Comparison of ENCODE assay signal across 8 cellular contexts in genomic region chr17:69327060-69327831, GRCh38. TPM values are rescaled to one million over a fixed set of nuclear protein-coding genes. Genes with fewer than 3 reads are reported as not detected.
DNase-seq lines count a peak whose midpoint lies in the region; ATAC-seq and TF ChIP-seq lines count a peak whose summit lies in the region.

ABCA5 (minus strand) TSS chr17:69327133; CDS start chr17:69314415, 12,718 bp downstream.

- peak within 1 kb of the TSS; percentile 97 for H3K27ac Mint-ChIP-seq in T-helper 2 cell treated with Interferon-gamma antibody and Interleukin-4, amounts not matched to agents 5 μg/mL and 100 μg/mL, for 36 hours

- ATAC-seq in GM18499 (IDR thresholded peaks at IDR 0.05; ENCODE audit: insufficient read depth, unreplicated experiment), result peak; percentile 76
- peak; percentile 95 for ATAC-seq in HG02885 (IDR thresholded peaks at IDR 0.05; ENCODE audit: poor library complexity, unreplicated experiment)
- peak; percentile 96 for ATAC-seq in aorta (ENCODE audit: low FRiP score)

- TF ChIP-seq CTCF in hepatocyte (IDR thresholded peaks at IDR 0.05; ENCODE audit: poor library complexity), result no peak

- H4K20me1 ChIP-seq in hepatocyte (ENCODE audit: insufficient read depth, poor library complexity, severe bottlenecking), result no peaks in the 10 kb centered on the region

- H3K36me3 ChIP-seq in hepatocyte (replicated peaks; ENCODE audit: insufficient read depth, low read depth) (no peaks in the 10 kb centered on the region), aorta (ENCODE audit: control insufficient read depth in 1 of 2, insufficient read depth in 2 of 2, low read length in 1 of 2) (no peaks in the 10 kb centered on the region)

- peak within 1 kb of the TSS; percentile 77 for H3K4me2 ChIP-seq in hepatocyte

- peak within 1 kb of the TSS; percentile 90 for H3K27ac ChIP-seq in hepatocyte
- no peak within 1 kb of the TSS for H3K27ac ChIP-seq in aorta (ENCODE audit: low read depth in 1 of 2, low read length in 2 of 2)

- H3K9me2 ChIP-seq in hepatocyte (replicated peaks; ENCODE audit: insufficient read depth), result no peaks in the 10 kb centered on the region

- H3K79me2 ChIP-seq in hepatocyte, result peaks cover 16% of the 10 kb centered on the region

- WGBS in hepatocyte (ENCODE audit: low lambda C conversion rate, missing lambda C conversion rate), result 2% methylated on average over 57 of the region's 74 CpGs
- 1 to 2% methylated on average over 74 of the region's 74 CpGs for WGBS in aorta, 2 donors

- H3K4me1 ChIP-seq in hepatocyte (ENCODE audit: insufficient read depth) (peaks cover 5% of the 10 kb centered on the region), aorta (ENCODE audit: control insufficient read depth in 1 of 2, insufficient read depth in 2 of 2, low read length in 2 of 2) (peaks cover 0 to 3% of the 10 kb centered on the region in 2 donors)

- H3K27me3 ChIP-seq in hepatocyte, result peaks cover 6% of the 10 kb centered on the region
- no peaks in the 10 kb centered on the region for H3K27me3 ChIP-seq in aorta (ENCODE audit: control insufficient read depth in 1 of 2, insufficient read depth in 2 of 2, low read length in 1 of 2)

- H3K9me3 Mint-ChIP-seq in T-helper 2 cell treated with Interferon-gamma antibody and Interleukin-4, amounts not matched to agents 5 μg/mL and 100 μg/mL, for 36 hours, result peaks cover 6% of the 10 kb centered on the region

- no peaks in the 10 kb centered on the region for H3K9me3 ChIP-seq in hepatocyte (ENCODE audit: low read depth)
- H3K9me3 ChIP-seq in aorta (ENCODE audit: control insufficient read depth, low read length), result no peaks in the 10 kb centered on the region

- peak within 1 kb of the TSS; percentile 94 for H3K4me3 Mint-ChIP-seq in T-helper 2 cell treated with Interferon-gamma antibody and Interleukin-4, amounts not matched to agents 5 μg/mL and 100 μg/mL, for 36 hours

- H3K4me3 ChIP-seq in hepatocyte, result peak within 1 kb of the TSS; percentile 79
- peak within 1 kb of the TSS; percentile 49 to 74 for H3K4me3 ChIP-seq in aorta (ENCODE audit: low read length in 2 of 2)

- H3K27me3 Mint-ChIP-seq in T-helper 2 cell treated with Interferon-gamma antibody and Interleukin-4, amounts not matched to agents 5 μg/mL and 100 μg/mL, for 36 hours (ENCODE audit: low read depth), result peaks cover 24% of the 10 kb centered on the region

- DNase-seq in NCI-H1694 treated with DMSO at 0.1 percent for 48 hours (lab: John Stamatoyannopoulos, UW) (peak; percentile 92), astrocyte of the hippocampus (ENCODE audit: low read depth, low spot score) (peak; percentile 95), hepatocyte (ENCODE audit: low spot score) (peak; percentile 98), renal cortical epithelial cell (ENCODE audit: low read depth) (peak; percentile 84), aorta (peak; percentile 86 to 92)
- DNase-seq in T-helper 2 cell treated with Interferon-gamma antibody and Interleukin-4, amounts not matched to agents 5 μg/mL and 100 μg/mL, for 36 hours (ENCODE audit: low spot score), result peak; percentile 90

- H3K36me3 Mint-ChIP-seq in T-helper 2 cell treated with Interferon-gamma antibody and Interleukin-4, amounts not matched to agents 5 μg/mL and 100 μg/mL, for 36 hours (ENCODE audit: low read depth), result peaks cover 3% of the 10 kb centered on the region

- intact Hi-C loops in aorta (cut with DNase I), result loop anchor here in 1 of 2 donors (10.0 kb wide), 1 partner anchor 198 kb away; no protein-coding TSS in a partner anchor

- H3K4me1 Mint-ChIP-seq in T-helper 2 cell treated with Interferon-gamma antibody and Interleukin-4, amounts not matched to agents 5 μg/mL and 100 μg/mL, for 36 hours (ENCODE audit: low read depth), result peaks cover 15% of the 10 kb centered on the region

- peak within 1 kb of the TSS; percentile 89 for H2AFZ ChIP-seq in hepatocyte

RNA-seq across cellular contexts. Expression of gene ABCA5, which starts in this region (rescaled TPM):
- total RNA-seq in hepatocyte (53.4 and 59.8 TPM in 2 replicates), renal cortical epithelial cell (5.7 and 10.4 TPM in 2 replicates), aorta (10 to 100 TPM; 20.1 to 29.6 TPM)
- polyA plus RNA-seq in hepatocyte (21.5 and 22.4 TPM in 2 replicates), aorta (1 to 10 TPM; 2.0 to 8.0 TPM)
